ENCODE assay signal across 27 cellular contexts in the genomic region with DNA sequence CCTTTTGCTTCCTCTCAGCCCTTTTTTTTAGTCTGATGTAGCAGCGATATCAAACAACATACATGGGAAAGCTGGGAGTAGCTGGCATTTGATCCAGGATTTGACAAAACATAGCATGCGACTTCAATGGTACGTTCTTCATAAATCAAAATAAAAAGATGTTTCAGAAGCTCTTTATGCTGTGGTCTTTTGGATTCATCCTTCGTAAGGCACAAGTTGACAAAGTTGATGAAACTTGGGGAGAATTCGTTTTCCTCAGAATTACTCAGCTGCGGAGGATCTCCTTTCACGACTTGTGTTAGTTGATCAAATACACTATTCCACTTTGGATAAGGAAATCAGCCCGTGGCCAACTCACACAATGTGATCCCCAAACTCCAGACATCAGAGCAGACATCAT.
"Had no signal": no experiment of that assay in that cellular context is flagged by ENCODE, and none has a peak within 500 bp of the region (broad histone marks: within the 10 kb centered on the region; RNA-seq: fewer than 3 reads in every experiment).

No MANE protein-coding gene starts in this region.

- H3K9me3 ChIP-seq: colonic mucosa, esophagus squamous epithelium, gastrocnemius medialis, gastroesophageal sphincter had no signal

- H3K36me3 ChIP-seq: colonic mucosa, esophagus muscularis mucosa, esophagus squamous epithelium, gastrocnemius medialis, gastroesophageal sphincter, heart left ventricle, heart right ventricle had no signal

- H3K4me3 ChIP-seq: colonic mucosa, coronary artery, dorsolateral prefrontal cortex, esophagus muscularis mucosa, esophagus squamous epithelium, gastrocnemius medialis, gastroesophageal sphincter, heart left ventricle, heart right ventricle had no signal

- H3K27me3 ChIP-seq: colonic mucosa, esophagus muscularis mucosa, esophagus squamous epithelium, foreskin keratinocyte, gastrocnemius medialis, gastroesophageal sphincter had no signal

- H3K27ac ChIP-seq: colonic mucosa, coronary artery, dorsolateral prefrontal cortex, epithelial cell of prostate, esophagus muscularis mucosa, esophagus squamous epithelium, foreskin keratinocyte, gastrocnemius medialis, gastroesophageal sphincter, heart left ventricle, heart right ventricle had no signal

- H3K4me1 ChIP-seq: colonic mucosa, esophagus muscularis mucosa, esophagus squamous epithelium, foreskin keratinocyte, gastrocnemius medialis, gastroesophageal sphincter, heart left ventricle, heart right ventricle had no signal

- H3K4me3 Mint-ChIP-seq: dendritic cell treated with granulocyte-macrophage colony-stimulating factor and Interleukin-4, amounts not matched to agents 40 ng/mL and 50 ng/mL, for 4 days; effector memory CD8-positive, alpha-beta T cell; endodermal cell had no signal

- FAIRE-seq: endometrium, frontal cortex had no signal

- ATAC-seq: effector memory CD8-positive, alpha-beta T cell; esophagus mucosa; foreskin keratinocyte; gastrocnemius medialis; gastroesophageal sphincter; heart left ventricle; heart right ventricle had no signal

- H3K27ac Mint-ChIP-seq: dendritic cell treated with granulocyte-macrophage colony-stimulating factor and Interleukin-4, amounts not matched to agents 40 ng/mL and 50 ng/mL, for 4 days; effector memory CD8-positive, alpha-beta T cell; endodermal cell had no signal

- H3K27me3 Mint-ChIP-seq: dendritic cell treated with granulocyte-macrophage colony-stimulating factor and Interleukin-4, amounts not matched to agents 40 ng/mL and 50 ng/mL, for 4 days; effector memory CD8-positive, alpha-beta T cell had no signal

- DNase-seq: colonic mucosa; cortex of kidney; dermis blood vessel endothelial cell; dorsolateral prefrontal cortex; effector CD4-positive, alpha-beta T cell; effector CD8-positive, alpha-beta T cell; effector memory CD4-positive, alpha-beta T cell; effector memory CD8-positive, alpha-beta T cell; endodermal cell; erythroblast; esophagus squamous epithelium; foreskin fibroblast; foreskin keratinocyte; foreskin melanocyte; gastrocnemius medialis; glutamatergic neuron; head of caudate nucleus; heart left ventricle; heart right ventricle had no signal
